In the genomic region with DNA sequence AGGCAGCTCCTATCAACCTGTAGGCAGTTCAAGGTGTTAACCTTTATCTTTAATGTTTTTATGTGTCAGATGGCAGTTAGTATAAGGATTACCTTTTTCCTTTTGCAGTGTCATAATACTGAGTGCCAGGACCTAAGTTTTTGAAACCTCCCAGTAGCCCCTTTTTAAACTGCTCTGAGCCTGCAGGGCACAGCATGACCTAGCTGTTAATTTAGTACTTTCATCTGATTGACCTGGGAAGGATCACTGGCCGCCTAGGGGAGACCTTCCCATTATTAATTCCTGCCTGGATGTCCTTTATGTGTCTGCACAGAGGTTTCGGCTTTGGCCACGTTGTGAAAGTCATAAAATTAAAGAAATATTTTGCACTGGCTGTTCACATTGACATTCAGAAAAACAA, we compare ENCODE assay signal across 29 cellular contexts.
"Had no signal": no experiment of that assay in that cellular context is flagged by ENCODE, and none has a peak within 500 bp of the region (broad histone marks: within the 10 kb centered on the region; RNA-seq: fewer than 3 reads in every experiment).

No MANE protein-coding gene starts in this region.

- H3K27ac Mint-ChIP-seq: activated CD4-positive, alpha-beta memory T cell treated with anti-CD3 and anti-CD28 coated beads for 36 hours; activated CD4-positive, alpha-beta T cell treated with anti-CD3 and anti-CD28 coated beads, Interleukin-2, amount 10 ng/mL, durations not matched to agents 7 days and 5 days; activated naive CD4-positive, alpha-beta T cell treated with anti-CD3 and anti-CD28 coated beads, Interleukin-2, amount 50 U/mL, for 72 hours; activated naive CD8-positive, alpha-beta T cell treated with anti-CD3 and anti-CD28 coated beads, Interleukin-2, amount 50 U/mL, for 24 hours; T-helper 1 cell treated with Interleukin-12 subunit alpha and Interleukin-12 subunit beta and Interleukin-4 antibody, amounts not matched to agents 30 μg/mL and 1 μg/mL, for 36 hours had no signal

- H3K9me3 Mint-ChIP-seq: activated CD4-positive, alpha-beta memory T cell treated with anti-CD3 and anti-CD28 coated beads for 36 hours; activated CD4-positive, alpha-beta T cell treated with anti-CD3 and anti-CD28 coated beads, Interleukin-2, amount 10 ng/mL, durations not matched to agents 7 days and 5 days; activated naive CD4-positive, alpha-beta T cell treated with anti-CD3 and anti-CD28 coated beads, Interleukin-2, amount 50 U/mL, for 72 hours; activated naive CD8-positive, alpha-beta T cell treated with anti-CD3 and anti-CD28 coated beads, Interleukin-2, amount 50 U/mL, for 24 hours; activated T-cell treated with anti-CD3 and anti-CD28 coated beads, Interleukin-2, amount 50 U/mL, for 4 hours; central memory CD8-positive, alpha-beta T cell; T-helper 1 cell treated with Interleukin-12 subunit alpha and Interleukin-12 subunit beta and Interleukin-4 antibody, amounts not matched to agents 30 μg/mL and 1 μg/mL, for 36 hours had no signal

- DNase-seq: activated CD4-positive, alpha-beta memory T cell treated with anti-CD3 and anti-CD28 coated beads for 36 hours; activated CD4-positive, alpha-beta T cell treated with anti-CD3 and anti-CD28 coated beads, Interleukin-2, amount 10 ng/mL, durations not matched to agents 7 days and 5 days; activated CD4-positive, CD25-positive, alpha-beta regulatory T cell; activated CD8-positive, alpha-beta memory T cell treated with anti-CD3 and anti-CD28 coated beads for 24 hours; activated effector memory CD4-positive, alpha-beta T cell treated with anti-CD3 and anti-CD28 coated beads, Interleukin-2, amount 50 U/mL, for 16 hours; activated naive CD4-positive, alpha-beta T cell treated with Interleukin-2 at 50 U/mL for 16 hours; activated naive CD8-positive, alpha-beta T cell treated with anti-CD3 and anti-CD28 coated beads, Interleukin-2, amount 50 U/mL, for 24 hours; activated T-cell treated with anti-CD3 and anti-CD28 coated beads, Interleukin-2, amount 50 U/mL, for 4 hours; amygdala; KBM-7; NCI-H1092; NCI-H1694 treated with DMSO at 0.1 percent for 48 hours; NCI-H2029 treated with DMSO at 0.1 percent for 48 hours; NCI-H345; NCI-H510A; NCI-H526 treated with DMSO at 0.1 percent for 48 hours; NK-92 treated with Interleukin-12 subunit alpha and Interleukin-12 subunit beta, amount 100 ng/mL, for 24 hours; OCI-M1; Peyer's patch; Right ventricle myocardium superior; SJCRH30; T-helper 9 cell had no signal

- H3K36me3 Mint-ChIP-seq: activated CD4-positive, alpha-beta memory T cell treated with anti-CD3 and anti-CD28 coated beads for 36 hours; activated naive CD4-positive, alpha-beta T cell treated with anti-CD3 and anti-CD28 coated beads, Interleukin-2, amount 50 U/mL, for 72 hours; brain had no signal

- H3K4me1 Mint-ChIP-seq: activated CD4-positive, alpha-beta T cell treated with anti-CD3 and anti-CD28 coated beads, Interleukin-2, amount 10 ng/mL, durations not matched to agents 7 days and 5 days; central memory CD8-positive, alpha-beta T cell had no signal

- H3K4me1 ChIP-seq: Peyer's patch, SJCRH30 had no signal

- ATAC-seq: activated naive CD4-positive, alpha-beta T cell treated with anti-CD3 and anti-CD28 coated beads, Interleukin-2, amount 50 U/mL, for 72 hours; activated naive CD8-positive, alpha-beta T cell treated with anti-CD3 and anti-CD28 coated beads, Interleukin-2, amount 50 U/mL, for 24 hours; activated T-cell treated with anti-CD3 and anti-CD28 coated beads, Interleukin-2, amount 50 U/mL, for 4 hours had no signal

- H3K36me3 ChIP-seq: Peyer's patch, SJCRH30 had no signal

- H3K27me3 Mint-ChIP-seq: activated CD4-positive, alpha-beta T cell treated with anti-CD3 and anti-CD28 coated beads, Interleukin-2, amount 10 ng/mL, durations not matched to agents 7 days and 5 days; activated naive CD8-positive, alpha-beta T cell treated with anti-CD3 and anti-CD28 coated beads, Interleukin-2, amount 50 U/mL, for 24 hours; brain had no signal

- H3K27ac ChIP-seq: Peyer's patch, RWPE1, SJCRH30 had no signal

- H3K4me3 Mint-ChIP-seq: activated CD4-positive, alpha-beta memory T cell treated with anti-CD3 and anti-CD28 coated beads for 36 hours; activated CD4-positive, alpha-beta T cell treated with anti-CD3 and anti-CD28 coated beads, Interleukin-2, amount 10 ng/mL, durations not matched to agents 7 days and 5 days; activated naive CD8-positive, alpha-beta T cell treated with anti-CD3 and anti-CD28 coated beads, Interleukin-2, amount 50 U/mL, for 24 hours; activated T-cell treated with anti-CD3 and anti-CD28 coated beads, Interleukin-2, amount 50 U/mL, for 4 hours; central memory CD8-positive, alpha-beta T cell; T-helper 1 cell treated with Interleukin-12 subunit alpha and Interleukin-12 subunit beta and Interleukin-4 antibody, amounts not matched to agents 30 μg/mL and 1 μg/mL, for 36 hours had no signal

- H3K4me3 ChIP-seq: Peyer's patch, SJCRH30 had no signal

- FAIRE-seq: astrocyte, TTC549 had no signal

- H3K27me3 ChIP-seq: Peyer's patch, SJCRH30 had no signal

- H3K9me3 ChIP-seq: Peyer's patch, SJCRH30 had no signal
